In the genomic region with DNA sequence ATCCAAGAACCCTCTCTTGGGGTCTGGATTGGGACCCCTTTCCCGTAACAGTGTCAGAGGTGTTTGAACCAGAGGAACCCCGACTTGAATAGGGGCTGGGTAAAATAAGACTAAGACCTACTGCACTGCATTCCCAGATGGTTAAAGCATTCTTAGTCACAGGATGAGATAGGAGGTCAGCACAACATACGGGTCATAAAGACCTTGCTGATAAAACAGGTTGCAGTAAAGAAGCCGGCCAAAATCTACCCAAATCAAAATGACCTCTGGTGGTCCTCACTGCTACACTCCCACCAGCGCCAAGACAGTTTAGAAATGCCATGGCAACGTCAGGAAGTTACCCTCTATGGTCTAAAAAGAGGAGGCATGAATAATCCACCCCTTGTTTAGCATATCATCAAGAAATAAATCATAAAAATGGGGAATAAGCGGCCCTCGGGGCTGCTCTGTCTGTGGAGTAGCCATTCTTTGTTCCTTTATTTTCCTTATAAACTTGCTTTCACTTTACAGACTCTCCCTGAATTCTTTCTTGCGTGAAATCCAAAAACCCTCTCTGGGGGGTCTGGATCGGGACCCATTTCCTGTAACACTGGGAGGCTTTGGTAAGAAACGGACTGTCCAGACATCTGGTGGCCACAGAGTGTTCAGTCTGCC, we compare ENCODE assay signal across 8 cellular contexts. TPM values are rescaled to one million over a fixed set of nuclear protein-coding genes. Genes with fewer than 3 reads are reported as not detected.
DNase-seq lines count a peak whose midpoint lies in the region; ATAC-seq and TF ChIP-seq lines count a peak whose summit lies in the region.

No MANE protein-coding gene starts in this region.

- intact Hi-C loops in dorsolateral prefrontal cortex (cut with DNase I) = no loop called here

- no peaks in the 10 kb centered on the region for H3K36me3 Mint-ChIP-seq in nephron progenitor cell (ENCODE audit: low read depth)

- no peak overlapping the region for H3K4me3 ChIP-seq in BLaER1
- H3K4me3 ChIP-seq in dorsolateral prefrontal cortex = peak overlapping the region; percentile 17 to 69 (median 54)

- peaks cover 16% of the 10 kb centered on the region for H3K4me1 ChIP-seq in BLaER1

- no peaks in the 10 kb centered on the region for H3K36me3 ChIP-seq in BLaER1

- no peak overlapping the region for H3K27ac ChIP-seq in BLaER1
- H3K27ac ChIP-seq in dorsolateral prefrontal cortex = peak overlapping the region in 42 of 59 donors; percentile 0 to 81 (median 52)

- TF ChIP-seq CTCF in dorsolateral prefrontal cortex (IDR thresholded peaks at IDR 0.05 in 54 of 56, conservative IDR thresholded peaks at IDR 0.05 in 2 of 56; ENCODE audit: low read depth in 1 of 56, partially characterized antibody in 56 of 56) = peak in 1 of 56 donors; percentile 16
- TF ChIP-seq CTCF in nephron progenitor cell (IDR thresholded peaks at IDR 0.05) = no peak

- H3K9ac ChIP-seq in BLaER1 = no peak overlapping the region

- H3K4me1 Mint-ChIP-seq in nephron progenitor cell = peaks cover 36% of the 10 kb centered on the region

- peaks cover 1% of the 10 kb centered on the region; the same call in 1 of the 2 replicates for H4K20me1 ChIP-seq in BLaER1

- H3K4me2 ChIP-seq in BLaER1 = peak overlapping the region; percentile 65

- no peaks in the 10 kb centered on the region for H3K9me3 ChIP-seq in BLaER1

- no peak for ATAC-seq in HG03521 (IDR thresholded peaks at IDR 0.05; ENCODE audit: unreplicated experiment)
- no peak for ATAC-seq in HG03520 (IDR thresholded peaks at IDR 0.05; ENCODE audit: unreplicated experiment)

- H3K9me3 Mint-ChIP-seq in nephron progenitor cell = peaks cover 13% of the 10 kb centered on the region

- H3K27me3 ChIP-seq in BLaER1 = no peaks in the 10 kb centered on the region
- H3K27me3 ChIP-seq in dorsolateral prefrontal cortex = no peaks in the 10 kb centered on the region

- H3K4me3 Mint-ChIP-seq in nephron progenitor cell = peak overlapping the region; percentile 80

- DNase-seq in OCI-M1 (lab: John Stamatoyannopoulos, UW) (peak; percentile 53), dorsolateral prefrontal cortex (no peak), nephron progenitor cell (no peak), CD1c-positive myeloid dendritic cell (ENCODE audit: extremely low spot score) (no peak), MV-4-11 (lab: John Stamatoyannopoulos, UW) (no peak)

- H3K27ac Mint-ChIP-seq in nephron progenitor cell = peak overlapping the region; percentile 31

- H3K27me3 Mint-ChIP-seq in nephron progenitor cell (ENCODE audit: low read depth, poor library complexity) = peaks cover 19% of the 10 kb centered on the region

RNA-seq across cellular contexts. Expression of gene SIN3B, which starts 4.4 kb away (rescaled TPM):
- total RNA-seq in dorsolateral prefrontal cortex = 100 to 1,000 TPM in 115 of 120 experiments, 10 to 100 TPM in 5; 92.3 to 176 (median 124) TPM
